8 cellular contexts compared by ENCODE assay signal in genomic region chr6:106141441-106142237, GRCh38. TPM values are rescaled to one million over a fixed set of nuclear protein-coding genes. Genes with fewer than 3 reads are reported as not detected.
DNase-seq lines count a peak whose midpoint lies in the region; ATAC-seq, FAIRE-seq and TF ChIP-seq lines count a peak whose summit lies in the region.

No MANE protein-coding gene starts in this region.

- DNase-seq in RCC 7860 (ENCODE audit: low spot score) (peak; percentile 8), esophagus squamous epithelium (lab: John Stamatoyannopoulos, UW) (no peak), cardiac septum (ENCODE audit: low spot score) (no peak), NCI-H1930 (lab: John Stamatoyannopoulos, UW) (no peak), HEK293T (ENCODE audit: extremely low spot score) (no peak), testis (no peak)

- TF ChIP-seq POLR2A in esophagus squamous epithelium (IDR thresholded peaks at IDR 0.05) = no peak
- no peak for TF ChIP-seq POLR2A in testis (IDR thresholded peaks at IDR 0.05)

- H3K36me3 ChIP-seq in esophagus squamous epithelium (no peaks in the 10 kb centered on the region), testis (ENCODE audit: low read depth, missing control alignments) (no peaks in the 10 kb centered on the region)

- CTCF ChIA-PET in HEK293T (lab: Yijun Ruan, JAX) = no interaction called here

- intact Hi-C loops in esophagus squamous epithelium (cut with DNase I) = no loop called here
- intact Hi-C loops in cardiac septum (cut with DNase I) = no loop called here
- intact Hi-C loops in testis (cut with DNase I; ENCODE audit: low total_unique reads) = no loop called here

- 64 to 74% methylated on average over 9 of the region's 9 CpGs for WGBS in esophagus squamous epithelium, 2 donors
- WGBS in testis, 2 donors = 84 to 85% methylated on average over 9 of the region's 9 CpGs

- H3K27ac ChIP-seq in esophagus squamous epithelium = peak overlapping the region in 3 of 4 donors; percentile 7 to 57 (median 17)
- H3K27ac ChIP-seq in testis = no peak overlapping the region

- TF ChIP-seq CTCF in esophagus squamous epithelium (IDR thresholded peaks at IDR 0.05) (no peak), testis (IDR thresholded peaks at IDR 0.05) (no peak)

- H3K9me3 ChIP-seq in esophagus squamous epithelium (no peaks in the 10 kb centered on the region), testis (no peaks in the 10 kb centered on the region)

- H3K4me1 ChIP-seq in esophagus squamous epithelium = peaks cover 0 to 15% (median 6%) of the 10 kb centered on the region in 3 donors
- no peaks in the 10 kb centered on the region for H3K4me1 ChIP-seq in testis

- no peak overlapping the region for H3K4me3 ChIP-seq in esophagus squamous epithelium
- H3K4me3 ChIP-seq in testis = no peak overlapping the region

- FAIRE-seq in RCC 7860 (lab: Jason Lieb, UNC) = no peak

- POLR2A ChIA-PET in HEK293T (lab: Yijun Ruan, JAX) = no interaction called here

- ATAC-seq in GM18517 (IDR thresholded peaks at IDR 0.05; ENCODE audit: unreplicated experiment) (peak; percentile 90), HG02678 (IDR thresholded peaks at IDR 0.05; ENCODE audit: unreplicated experiment) (peak; percentile 82)

- no peaks in the 10 kb centered on the region for H3K27me3 ChIP-seq in esophagus squamous epithelium
- no peaks in the 10 kb centered on the region for H3K27me3 ChIP-seq in testis

TF ChIP-seq in HEK293T, 16 proteins besides CTCF, POLR2A, EP300 and RAD21:
- TF ChIP-seq FOXM1 (IDR thresholded peaks at IDR 0.05; ENCODE audit: borderline replicate concordance) = no peak
- TF ChIP-seq LEF1 (IDR thresholded peaks at IDR 0.05; ENCODE audit: borderline replicate concordance) = no peak
- no peak for TF ChIP-seq NFRKB (IDR thresholded peaks at IDR 0.05)
- TF ChIP-seq BHLHE40 (IDR thresholded peaks at IDR 0.05; ENCODE audit: borderline replicate concordance) = no peak
- no peak for TF ChIP-seq CTBP1 (IDR thresholded peaks at IDR 0.05; ENCODE audit: borderline replicate concordance)
- no peak for TF ChIP-seq SUZ12 (IDR thresholded peaks at IDR 0.05)
- no peak for TF ChIP-seq TARDBP (IDR thresholded peaks at IDR 0.05)
- TF ChIP-seq ELF4 (IDR thresholded peaks at IDR 0.05) = no peak
- TF ChIP-seq SP1 (IDR thresholded peaks at IDR 0.05) = no peak
- TF ChIP-seq ZNF384 (IDR thresholded peaks at IDR 0.05) = no peak
- TF ChIP-seq FOXA1 (IDR thresholded peaks at IDR 0.05) = no peak
- TF ChIP-seq ARNT (IDR thresholded peaks at IDR 0.05) = no peak
- TF ChIP-seq FOXK2 (IDR thresholded peaks at IDR 0.05) = no peak
- TF ChIP-seq, protein P1, sequence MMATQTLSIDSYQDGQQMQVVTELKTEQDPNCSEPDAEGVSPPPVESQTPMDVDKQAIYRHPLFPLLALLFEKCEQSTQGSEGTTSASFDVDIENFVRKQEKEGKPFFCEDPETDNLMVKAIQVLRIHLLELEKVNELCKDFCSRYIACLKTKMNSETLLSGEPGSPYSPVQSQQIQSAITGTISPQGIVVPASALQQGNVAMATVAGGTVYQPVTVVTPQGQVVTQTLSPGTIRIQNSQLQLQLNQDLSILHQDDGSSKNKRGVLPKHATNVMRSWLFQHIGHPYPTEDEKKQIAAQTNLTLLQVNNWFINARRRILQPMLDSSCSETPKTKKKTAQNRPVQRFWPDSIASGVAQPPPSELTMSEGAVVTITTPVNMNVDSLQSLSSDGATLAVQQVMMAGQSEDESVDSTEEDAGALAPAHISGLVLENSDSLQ (IDR thresholded peaks at IDR 0.05) = no peak
- TF ChIP-seq L3MBTL2 (conservative IDR thresholded peaks at IDR 0.05) = no peak
- no peak for TF ChIP-seq HDGF (IDR thresholded peaks at IDR 0.05; ENCODE audit: borderline replicate concordance)

RNA-seq across cellular contexts. Expression of gene PRDM1, which starts 55.5 kb away (rescaled TPM):
- total RNA-seq in esophagus squamous epithelium (10 to 100 TPM; 18.3 to 75.8 (median 35.4) TPM), cardiac septum (2.0 TPM), testis (1 to 10 TPM; 3.5 to 4.1 TPM)
- 3.3 TPM for polyA plus RNA-seq in testis (ENCODE audit: insufficient read depth, low read depth, low replicate concordance)

Comparison
In these comparisons a context has a peak if more than half of its experiments do, and no peak if none do; other contexts are left out.
1. H3K27ac ChIP-seq: peak in esophagus squamous epithelium (3 of 4); none in testis (0 of 2).